25 cellular contexts compared by ENCODE assay signal in genomic region chr6:1231941-1232340, GRCh38.
A peak's percentile ranks its signal among the peaks of the same experiment; 100 is the strongest.
DNase-seq lines count a peak whose midpoint lies in the region; ATAC-seq, FAIRE-seq and TF ChIP-seq lines count a peak whose summit lies in the region.
"Had no signal": no experiment of that assay in that cellular context is flagged by ENCODE, and none has a peak within 500 bp of the region (broad histone marks: within the 10 kb centered on the region; RNA-seq: fewer than 3 reads in every experiment).

No MANE protein-coding gene starts in this region.

- H3K79me2 ChIP-seq in GM23338 (replicated peaks; ENCODE audit: insufficient read depth), result no peaks in the 10 kb centered on the region

- no peaks in the 10 kb centered on the region for H3F3A ChIP-seq in GM23338 (replicated peaks; ENCODE audit: low read depth)

- H3K27ac Mint-ChIP-seq in GM23338, result no peak overlapping the region
- H3K27ac Mint-ChIP-seq: CD4-positive, alpha-beta T cell had no signal

- no peak for FAIRE-seq in small intestine (lab: Jason Lieb, UNC)
- FAIRE-seq: A549, GM12892, H54 had no signal

- H3K36me3 Mint-ChIP-seq in GM23338 (ENCODE audit: low read depth), result no peaks in the 10 kb centered on the region

- WGBS in small intestine, 3 donors, result 69 to 76% (median 70%) methylated on average over 4 of the region's 4 CpGs

- H3K27me3 ChIP-seq in GM23338 (ENCODE audit: insufficient read depth) (no peaks in the 10 kb centered on the region), Peyer's patch (no peaks in the 10 kb centered on the region), small intestine (ENCODE audit: control insufficient read depth in 2 of 2, insufficient read depth in 2 of 2, low read length in 2 of 2) (peaks cover 0 to 1% of the 10 kb centered on the region in 2 donors)
- H3K27me3 ChIP-seq: BLaER1 treated with 17β-estradiol and CSF1 and Interleukin-3, amounts not matched to agents 10 nM and 100 nM; MG63; SJSA1 had no signal

- H3K36me3 ChIP-seq in GM23338 (ENCODE audit: insufficient read depth), result no peaks in the 10 kb centered on the region
- no peaks in the 10 kb centered on the region for H3K36me3 ChIP-seq in Peyer's patch
- no peaks in the 10 kb centered on the region for H3K36me3 ChIP-seq in small intestine (ENCODE audit: control insufficient read depth in 2 of 2, insufficient read depth in 2 of 2, low read length in 2 of 2)
- H3K36me3 ChIP-seq: BLaER1 treated with 17β-estradiol and CSF1 and Interleukin-3, amounts not matched to agents 10 nM and 100 nM; MG63; SJSA1 had no signal

- H3K9me3 ChIP-seq in Peyer's patch (no peaks in the 10 kb centered on the region), small intestine (ENCODE audit: control insufficient read depth, low read depth) (no peaks in the 10 kb centered on the region)
- H3K9me3 ChIP-seq: A549; BLaER1 treated with 17β-estradiol and CSF1 and Interleukin-3, amounts not matched to agents 10 nM and 100 nM; MG63; SJSA1 had no signal

- H3K9me2 ChIP-seq in GM23338 (ENCODE audit: insufficient read depth), result no peaks in the 10 kb centered on the region

- H3K4me1 ChIP-seq in GM23338 (ENCODE audit: insufficient read depth) (no peaks in the 10 kb centered on the region), Peyer's patch (no peaks in the 10 kb centered on the region), small intestine (ENCODE audit: control insufficient read depth in 2 of 2, insufficient read depth in 1 of 2, low read depth in 1 of 2, low read length in 1 of 2) (no peaks in the 10 kb centered on the region)
- H3K4me1 ChIP-seq: A549; BLaER1 treated with 17β-estradiol and CSF1 and Interleukin-3, amounts not matched to agents 10 nM and 100 nM; SJSA1 had no signal

- TF ChIP-seq CTCF in GM23338 (conservative IDR thresholded peaks at IDR 0.05; ENCODE audit: low read depth in 2 of 2) (no peak), RWPE1 (conservative IDR thresholded peaks at IDR 0.05; ENCODE audit: low read depth) (no peak), Peyer's patch (IDR thresholded peaks at IDR 0.05) (no peak)

- H3K9me3 Mint-ChIP-seq in GM23338, result no peaks in the 10 kb centered on the region; the same call in 2 of the 3 replicates
- H3K9me3 Mint-ChIP-seq: CD4-positive, alpha-beta T cell had no signal

- no peaks in the 10 kb centered on the region for H3K4me1 Mint-ChIP-seq in GM23338

- H3K27me3 Mint-ChIP-seq in GM23338 (ENCODE audit: insufficient read depth, low read depth, poor library complexity), result peaks cover 2% of the 10 kb centered on the region

- no peak overlapping the region for H3K4me3 Mint-ChIP-seq in GM23338
- H3K4me3 Mint-ChIP-seq: CD4-positive, alpha-beta T cell had no signal

- no peak overlapping the region for H3K4me2 ChIP-seq in GM23338
- H3K4me2 ChIP-seq: A549; BLaER1 treated with 17β-estradiol and CSF1 and Interleukin-3, amounts not matched to agents 10 nM and 100 nM had no signal

- no peak for TF ChIP-seq POLR2A in Peyer's patch (IDR thresholded peaks at IDR 0.05)

- ATAC-seq in GM23338, result no peak
- peak; percentile 94 for ATAC-seq in esophagus mucosa
- ATAC-seq: A549 had no signal

- DNase-seq in GM23338 (ENCODE audit: low spot score) (no peak), RWPE1 (ENCODE audit: low spot score) (peak; percentile 5), kidney tubule cell (ENCODE audit: low spot score) (peak; percentile 75), Peyer's patch (no peak), dedifferentiated amniotic fluid mesenchymal stem cell (ENCODE audit: extremely low spot score) (no peak), small intestine (no peak)
- DNase-seq: AML-193; CD4-positive, alpha-beta T cell; DMS79 treated with DMSO at 0.1 percent for 48 hours; Karpas-422; MG63; NCI-H1105 treated with DMSO at 0.1 percent for 48 hours; NCI-H146; NCI-H1930; NCI-H2107; NCI-H524 treated with DMSO at 0.1 percent for 48 hours; NCI-H774; Right ventricle myocardium superior had no signal

- POLR2A ChIA-PET in RWPE1 (lab: Yijun Ruan, JAX; ENCODE audit: low non-redundant PET), result no interaction called here

- H3K27ac ChIP-seq in GM23338 (ENCODE audit: low read depth) (no peak overlapping the region), RWPE1 (no peak overlapping the region), Peyer's patch (no peak overlapping the region), small intestine (ENCODE audit: low read depth in 1 of 2, low read length in 1 of 2) (no peak overlapping the region)
- H3K27ac ChIP-seq: A549; BLaER1 treated with 17β-estradiol and CSF1 and Interleukin-3, amounts not matched to agents 10 nM and 100 nM; HL-60; SJSA1 had no signal

- H4K20me1 ChIP-seq in GM23338 (replicated peaks; ENCODE audit: insufficient read depth), result no peaks in the 10 kb centered on the region
- H4K20me1 ChIP-seq: BLaER1 treated with 17β-estradiol and CSF1 and Interleukin-3, amounts not matched to agents 10 nM and 100 nM had no signal

- H3K4me3 ChIP-seq in GM23338 (no peak overlapping the region), Peyer's patch (no peak overlapping the region), small intestine (ENCODE audit: low read depth in 1 of 2, low read length in 2 of 2) (no peak overlapping the region)
- H3K4me3 ChIP-seq: A549; BLaER1 treated with 17β-estradiol and CSF1 and Interleukin-3, amounts not matched to agents 10 nM and 100 nM; MG63; SJSA1 had no signal

- CTCF ChIA-PET in RWPE1 (lab: Yijun Ruan, JAX), result no interaction called here

- H2AFZ ChIP-seq in GM23338, result 0 out of 2 replicates have a peak overlapping the region, but pooled peaks have one; percentile 14

TF ChIP-seq in GM23338, 12 proteins besides CTCF, POLR2A, EP300 and RAD21 (continues in another document):
- TF ChIP-seq EZH2 (IDR thresholded peaks at IDR 0.05; ENCODE audit: low read depth, unreplicated experiment) (no peak), POLR2AphosphoS5 (IDR thresholded peaks at IDR 0.05; ENCODE audit: low read depth) (no peak), REST (IDR thresholded peaks at IDR 0.05; ENCODE audit: unreplicated experiment) (no peak), NANOG (IDR thresholded peaks at IDR 0.05; ENCODE audit: borderline replicate concordance) (no peak)

Comparison
In these comparisons a context has a peak if more than half of its experiments do, and no peak if none do; other contexts are left out.
1. DNase-seq: peak in RWPE1 (single experiment) and kidney tubule cell (single experiment); none in GM23338 (single experiment), Peyer's patch (0 of 3), dedifferentiated amniotic fluid mesenchymal stem cell (single experiment) and small intestine (single experiment).